ENCODE assay signal across 8 cellular contexts in genomic region chr1:35808376-35809155, GRCh38. TPM values are rescaled to one million over a fixed set of nuclear protein-coding genes. Genes with fewer than 3 reads are reported as not detected.
DNase-seq lines count a peak whose midpoint lies in the region; ATAC-seq, FAIRE-seq and TF ChIP-seq lines count a peak whose summit lies in the region.

No MANE protein-coding gene starts in this region.

- H3K27ac ChIP-seq in BLaER1 (peak overlapping the region; percentile 96), GM23338 (ENCODE audit: low read depth) (no peak overlapping the region), K562 (ENCODE audit: extremely low read depth, low read depth, low read length) (peak overlapping the region; percentile 77), prostate gland (peak overlapping the region; percentile 92)

- no peaks in the 10 kb centered on the region for H3K9me3 ChIP-seq in BLaER1
- no peaks in the 10 kb centered on the region for H3K9me3 ChIP-seq in K562 (replicated peaks; ENCODE audit: control insufficient read depth, insufficient read depth, low read depth, low read length)
- no peaks in the 10 kb centered on the region for H3K9me3 ChIP-seq in prostate gland

- no peaks in the 10 kb centered on the region for H3K9me3 Mint-ChIP-seq in GM23338

- 0 out of 2 replicates have a peak, but pooled peaks cover 4% of the 10 kb centered on the region for H3K36me3 ChIP-seq in BLaER1
- no peaks in the 10 kb centered on the region for H3K36me3 ChIP-seq in GM23338 (ENCODE audit: insufficient read depth)
- no peaks in the 10 kb centered on the region for H3K36me3 ChIP-seq in K562 (ENCODE audit: control insufficient read depth, insufficient read depth, low read length)
- H3K36me3 ChIP-seq in prostate gland: no peaks in the 10 kb centered on the region

- peak overlapping the region; percentile 81 for H3K4me3 Mint-ChIP-seq in GM23338

- no peak for TF ChIP-seq RAD21 in K562 (CRISPR knock-in tag; conservative IDR thresholded peaks at IDR 0.05 in 1 of 2, IDR thresholded peaks at IDR 0.05 in 1 of 2)

- H4K20me1 ChIP-seq in BLaER1 (peaks cover 19% of the 10 kb centered on the region; the same call in 1 of the 2 replicates), GM23338 (replicated peaks; ENCODE audit: insufficient read depth) (peaks cover 7% of the 10 kb centered on the region), K562 (replicated peaks; ENCODE audit: control insufficient read depth, insufficient read depth, low read length) (no peaks in the 10 kb centered on the region)

- FAIRE-seq in K562 (lab: Jason Lieb, UNC): peak; percentile 67

- H3K9ac ChIP-seq in BLaER1 (peak overlapping the region; percentile 98), K562 (ENCODE audit: insufficient read depth in 1 of 2, low read depth in 2 of 2, low read length in 2 of 2) (peak overlapping the region; percentile 85 to 98)

- 0 out of 2 replicates have a peak, but pooled peaks have one; percentile 31 for TF ChIP-seq POLR2A in K562 (conservative IDR thresholded peaks at IDR 0.05)
- no peak for TF ChIP-seq POLR2A in prostate gland (IDR thresholded peaks at IDR 0.05)

- intact Hi-C loops in K562 (cut with micrococcal nuclease): no loop called here
- intact Hi-C loops in prostate gland (cut with DNase I): no loop called here

- BruUV-seq in K562 (replicated peaks; lab: Mats Ljungman, UMichigan): no TSS peak

- H3K4me1 ChIP-seq in BLaER1: peaks cover 54% of the 10 kb centered on the region
- H3K4me1 ChIP-seq in GM23338 (ENCODE audit: insufficient read depth): peaks cover 10% of the 10 kb centered on the region
- peaks cover 24 to 26% of the 10 kb centered on the region in 2 experiments for H3K4me1 ChIP-seq in K562 (replicated peaks in 1 of 2; ENCODE audit: control insufficient read depth in 2 of 2, insufficient read depth in 2 of 2, low read length in 2 of 2)
- peaks cover 7% of the 10 kb centered on the region for H3K4me1 ChIP-seq in prostate gland (replicated peaks)

- CTCF ChIA-PET in K562 (lab: Yijun Ruan, JAX; ENCODE audit: low intra/inter-chr PET ratio): interaction anchor here (0.6 to 0.7 kb wide), 2 partner anchors 236 to 949 kb away, joined by 3 to 4 read pairs; no protein-coding TSS in a partner anchor

- H3K79me2 ChIP-seq in GM23338 (replicated peaks; ENCODE audit: insufficient read depth) (no peaks in the 10 kb centered on the region; the same call in 1 of the 2 replicates), K562 (ENCODE audit: control insufficient read depth, insufficient read depth, low read length) (peaks cover 9% of the 10 kb centered on the region; the same call in 2 of the 3 replicates)

- H3K4me3 ChIP-seq in BLaER1 (peak overlapping the region; percentile 100), GM23338 (peak overlapping the region; percentile 86), K562 (peak overlapping the region; percentile 78), prostate gland (peak overlapping the region; percentile 87 to 88)

- H3K27ac Mint-ChIP-seq in GM23338: no peak overlapping the region

- in situ Hi-C loops in K562 (cut with MboI): no loop called here

- DNase-seq in GM23338 (ENCODE audit: low spot score) (peak; percentile 53), RPMI7951 (ENCODE audit: low read depth) (peak; percentile 21), K562 (ENCODE audit: extremely low read depth in 1 of 4, low spot score in 3 of 4) (peak; percentile 50 to 79 (median 70)), hippocampal formation (lab: John Stamatoyannopoulos, UW) (peak; percentile 23 to 57), prostate gland (ENCODE audit: low spot score) (peak; percentile 26), SKM-1 (lab: John Stamatoyannopoulos, UW; ENCODE audit: unreplicated experiment) (no peak), cerebellar nuclear complex (lab: John Stamatoyannopoulos, UW) (no peak)

- peaks cover 18% of the 10 kb centered on the region for H3F3A ChIP-seq in GM23338 (replicated peaks; ENCODE audit: low read depth)

- WGBS in K562 (ENCODE audit: insufficient coverage, low coverage, missing lambda C conversion rate): 2% methylated on average over 31 of the region's 60 CpGs
- 1% methylated on average over 59 of the region's 60 CpGs for WGBS in prostate gland

- no peak for TF ChIP-seq EP300 in K562 (IDR thresholded peaks at IDR 0.05; ENCODE audit: low read length)

- peaks cover 13% of the 10 kb centered on the region for H3K4me1 Mint-ChIP-seq in GM23338

- H3K36me3 Mint-ChIP-seq in GM23338 (ENCODE audit: low read depth): no peaks in the 10 kb centered on the region

- TF ChIP-seq CTCF in GM23338 (conservative IDR thresholded peaks at IDR 0.05; ENCODE audit: low read depth in 2 of 2) (no peak), K562 (IDR thresholded peaks at IDR 0.05 in 2 of 3, conservative IDR thresholded peaks at IDR 0.05 in 1 of 3; ENCODE audit: insufficient read depth in 2 of 3, low read depth in 1 of 3, low read length in 3 of 3) (peak in 1 of 3 experiments; percentile 0; a peak in 1 of 6 replicates), prostate gland (IDR thresholded peaks at IDR 0.05) (no peak)

- H2AFZ ChIP-seq in GM23338 (peak overlapping the region; percentile 95), K562 (ENCODE audit: low read depth, low read length) (peak overlapping the region; percentile 87)

- POLR2A ChIA-PET in K562 (lab: Yijun Ruan, JAX): interaction anchor here (0.6 to 1.6 kb wide), 3 partner anchors 11 to 1706 kb away, joined by 3 to 5 read pairs (median 3); no protein-coding TSS in a partner anchor

- peaks cover 27% of the 10 kb centered on the region for H3K27me3 Mint-ChIP-seq in GM23338 (ENCODE audit: insufficient read depth, low read depth, poor library complexity)

- peak overlapping the region; percentile 87 for H3K4me2 ChIP-seq in BLaER1
- peak overlapping the region; percentile 93 for H3K4me2 ChIP-seq in GM23338
- peak overlapping the region; percentile 90 for H3K4me2 ChIP-seq in K562 (ENCODE audit: insufficient read depth, low read length)

- no peaks in the 10 kb centered on the region for H3K27me3 ChIP-seq in BLaER1
- 0 out of 2 replicates have a peak, but pooled peaks cover 10% of the 10 kb centered on the region for H3K27me3 ChIP-seq in GM23338 (ENCODE audit: insufficient read depth)
- H3K27me3 ChIP-seq in K562 (ENCODE audit: control insufficient read depth in 2 of 2, insufficient read depth in 2 of 2, low read length in 2 of 2): no peaks in the 10 kb centered on the region
- no peaks in the 10 kb centered on the region for H3K27me3 ChIP-seq in prostate gland (replicated peaks; ENCODE audit: insufficient read depth)

- H3K9me1 ChIP-seq in K562 (ENCODE audit: control insufficient read depth, insufficient read depth, low read length): no peaks in the 10 kb centered on the region

- no peaks in the 10 kb centered on the region for H3K9me2 ChIP-seq in GM23338 (ENCODE audit: insufficient read depth)

- peak; percentile 66 for ATAC-seq in GM23338
- peak; percentile 78 for ATAC-seq in K562

TF ChIP-seq in GM23338, 12 proteins besides CTCF, POLR2A, EP300 and RAD21:
- no peak for TF ChIP-seq ZNF331 (CRISPR knock-in tag; IDR thresholded peaks at IDR 0.05; ENCODE audit: low read depth)

TF ChIP-seq in K562, 482 proteins besides CTCF, POLR2A, EP300 and RAD21 (continues in another document):
- TF ChIP-seq ELF1 (tag; IDR thresholded peaks at IDR 0.05): 0 out of 2 replicates have a peak, but pooled peaks have one; percentile 8

RNA-seq across cellular contexts. Expression of gene AGO4, which starts 0.8 kb away (rescaled TPM):
- total RNA-seq in GM23338 (2014; rRNA removed; shearing (Covaris generic)): 6.8 and 9.7 TPM in 2 replicates
- polyA plus RNA-seq in GM23338 (2016; fragmentation: Nextera tagmentation; extraction: Ambion mirVana) (1.7 and 1.8 TPM in 2 replicates), K562 (2011; rRNA removed) (9.3 and 11.6 TPM in 2 replicates), K562 (2014; fragmentation: Illumina TruSeq; extraction: Trizol) (8.8 and 13.4 TPM in 2 replicates), K562 (2014; fragmentation: Nextera tagmentation; extraction: Ambion mirVana) (1 to 10 TPM; 1.3 to 2.2 TPM), K562 (2014; rRNA removed) (6.5 and 8.1 TPM in 2 replicates)
- 8.1 and 11.3 TPM in 2 replicates for total RNA-seq in RPMI7951 (2014; rRNA removed; shearing (Covaris generic))
- total RNA-seq in K562 (2011; cell fraction: chromatin; rRNA removed; ENCODE audit: low replicate concordance): 17.2 and 26.4 TPM in 2 replicates
- 9.3 and 16.1 TPM in 2 replicates for total RNA-seq in K562 (2011; cell fraction: nucleolus; rRNA removed)
- total RNA-seq in K562 (2011; cell fraction: nucleoplasm; rRNA removed): 18.0 and 22.6 TPM in 2 replicates
- total RNA-seq in K562 (2014; rRNA removed) (4.5 and 6.8 TPM in 2 replicates), K562 (2014; rRNA removed; fragmentation: Illumina TruSeq; extraction: Trizol) (10.5 and 10.7 TPM in 2 replicates), K562 (2015; rRNA removed; fragmentation: Illumina TruSeq; extraction: Trizol) (6.1 and 6.4 TPM in 2 replicates), K562 (2021) (6.8 and 8.5 TPM in 2 replicates), prostate gland (10 to 100 TPM; 11.7 to 15.2 TPM)
- 10.7 and 11.3 TPM in 2 replicates for polyA plus RNA-seq in K562 (2011; cell fraction: cytosol; rRNA removed)
- polyA plus RNA-seq in K562 (2011; cell fraction: nucleus; rRNA removed): 11.4 and 15.4 TPM in 2 replicates
- 7.3 and 10.0 TPM in 2 replicates for polyA plus RNA-seq in K562 (2012)
- 23.0 and 24.1 TPM in 2 replicates for polyA minus RNA-seq in K562 (2011; rRNA and poly(A)+ RNA removed)
- polyA minus RNA-seq in K562 (2011; cell fraction: cytosol; rRNA and poly(A)+ RNA removed): 9.9 and 11.2 TPM in 2 replicates
- 8.2 and 8.6 TPM in 2 replicates for polyA minus RNA-seq in K562 (2011; cell fraction: nucleus; rRNA and poly(A)+ RNA removed)

RNA-seq across cellular contexts. Expression of gene CLSPN, which starts 38.8 kb away (rescaled TPM):
- 30.4 and 32.5 TPM in 2 replicates for total RNA-seq in GM23338 (2014; rRNA removed; shearing (Covaris generic))
- polyA plus RNA-seq in GM23338 (2016; fragmentation: Nextera tagmentation; extraction: Ambion mirVana) (43.8 and 46.1 TPM in 2 replicates), K562 (2011; rRNA removed) (30.4 and 41.0 TPM in 2 replicates), K562 (2014; fragmentation: Illumina TruSeq; extraction: Trizol) (60.2 and 65.7 TPM in 2 replicates), K562 (2014; fragmentation: Nextera tagmentation; extraction: Ambion mirVana) (10 to 100 TPM; 23.1 to 27.0 TPM), K562 (2014; rRNA removed) (49.2 and 49.6 TPM in 2 replicates)
- total RNA-seq in RPMI7951 (2014; rRNA removed; shearing (Covaris generic)): 19.0 and 20.5 TPM in 2 replicates
- 48.4 and 127 TPM in 2 replicates for total RNA-seq in K562 (2011; cell fraction: chromatin; rRNA removed; ENCODE audit: low replicate concordance)
- total RNA-seq in K562 (2011; cell fraction: nucleolus; rRNA removed): 20.8 and 25.1 TPM in 2 replicates
- total RNA-seq in K562 (2011; cell fraction: nucleoplasm; rRNA removed): 45.5 and 47.3 TPM in 2 replicates
- total RNA-seq in K562 (2014; rRNA removed) (42.7 and 48.9 TPM in 2 replicates), K562 (2014; rRNA removed; fragmentation: Illumina TruSeq; extraction: Trizol) (81.8 and 86.4 TPM in 2 replicates), K562 (2015; rRNA removed; fragmentation: Illumina TruSeq; extraction: Trizol) (88.4 and 98.5 TPM in 2 replicates), K562 (2021) (61.1 and 63.9 TPM in 2 replicates), prostate gland (1 to 10 TPM in 1 of 2 donors, under 1 TPM in 1; 0.73 to 3.4 TPM)
- 14.4 and 16.8 TPM in 2 replicates for polyA plus RNA-seq in K562 (2011; cell fraction: cytosol; rRNA removed)
- 20.0 and 20.5 TPM in 2 replicates for polyA plus RNA-seq in K562 (2011; cell fraction: nucleus; rRNA removed)
- polyA plus RNA-seq in K562 (2012): 20.0 and 30.4 TPM in 2 replicates
- 67.7 and 74.3 TPM in 2 replicates for polyA minus RNA-seq in K562 (2011; rRNA and poly(A)+ RNA removed)
- polyA minus RNA-seq in K562 (2011; cell fraction: cytosol; rRNA and poly(A)+ RNA removed): 24.0 and 40.7 TPM in 2 replicates
- 11.0 and 22.7 TPM in 2 replicates for polyA minus RNA-seq in K562 (2011; cell fraction: nucleus; rRNA and poly(A)+ RNA removed)

Comparison
In these comparisons a context has a peak if more than half of its experiments do, and no peak if none do; other contexts are left out.
1. DNase-seq: peak in GM23338 (single experiment), RPMI7951 (single experiment), K562 (4 of 4), hippocampal formation (2 of 2) and prostate gland (single experiment); none in SKM-1 (single experiment) and cerebellar nuclear complex (0 of 2).
2. Peak in every context shown above with its lines, with median percentiles within 50 percentile points of each other: H3K4me2 ChIP-seq and H3K4me3 ChIP-seq.